In genomic region chr9:137423001-137423809, GRCh38 we compare ENCODE assay signal across 8 cellular contexts. TPM values are rescaled to one million over a fixed set of nuclear protein-coding genes. Genes with fewer than 3 reads are reported as not detected.
DNase-seq lines count a peak whose midpoint lies in the region; ATAC-seq, FAIRE-seq and TF ChIP-seq lines count a peak whose summit lies in the region.

TSS of gene EXD3 (minus strand) at chr9:137423162. CDS start at chr9:137395357, 27,805 bp downstream.
TSS of gene NOXA1 (plus strand) at chr9:137423393. CDS start at chr9:137423530, 137 bp downstream.

- no peak for FAIRE-seq in kidney (lab: Jason Lieb, UNC)

- intact Hi-C loops in kidney (cut with DNase I): no loop called here

- no peaks in the 10 kb centered on the region for H3K9me3 ChIP-seq in kidney (ENCODE audit: control insufficient read depth in 1 of 2, low read length in 2 of 2)

- TF ChIP-seq CTCF in kidney (IDR thresholded peaks at IDR 0.05; ENCODE audit: borderline replicate concordance, extremely low read depth, insufficient read depth): peak; percentile 64

- DNase-seq in AG08395 (ENCODE audit: low spot score): peak; percentile 97
- peak; percentile 94 for DNase-seq in NCI-H2227 (lab: John Stamatoyannopoulos, UW; ENCODE audit: unreplicated experiment)
- peak; percentile 92 to 97 (median 94) for DNase-seq in activated CD4-positive, CD25-positive, alpha-beta regulatory T cell (lab: John Stamatoyannopoulos, UW)
- DNase-seq in central memory CD4-positive, alpha-beta T cell: peak; percentile 87
- peak; percentile 98 for DNase-seq in kidney
- peak; percentile 93 to 97 (median 95) for DNase-seq in stimulated activated CD4-positive, alpha-beta T cell treated with anti-CD3 and anti-CD28 coated beads, Interleukin-12 subunit alpha, Interleukin-12 subunit beta, amount 100 ng/mL, for 48 hours (ENCODE audit: low read depth in 2 of 3, low spot score in 1 of 3)

- H3K9ac ChIP-seq in kidney (ENCODE audit: low read length in 2 of 2): peak within 1 kb of the TSS; percentile 44 to 55

- peak; percentile 71 for ATAC-seq in GM18873 (IDR thresholded peaks at IDR 0.05; ENCODE audit: low FRiP score, unreplicated experiment)
- peak; percentile 77 for ATAC-seq in HG03108 (IDR thresholded peaks at IDR 0.05; ENCODE audit: unreplicated experiment)

- H3K4me1 ChIP-seq in kidney (ENCODE audit: control insufficient read depth in 1 of 2, insufficient read depth in 1 of 2, low read depth in 1 of 2, low read length in 2 of 2): peaks cover 4 to 11% of the 10 kb centered on the region in 2 donors

- peak within 1 kb of the TSS; percentile 43 to 77 for H3K27ac ChIP-seq in kidney (ENCODE audit: low read depth in 2 of 2, low read length in 2 of 2)

- H3K4me3 ChIP-seq in kidney (ENCODE audit: low read length in 2 of 2): peak within 1 kb of the TSS; percentile 76 to 81

- H3K36me3 ChIP-seq in kidney (ENCODE audit: control insufficient read depth in 1 of 2, insufficient read depth in 2 of 2, low read length in 2 of 2): no peaks in the 10 kb centered on the region

RNA-seq across cellular contexts. Expression of gene EXD3, which starts in this region (rescaled TPM):
- total RNA-seq in kidney: 44.5 TPM
- 18.9 TPM for polyA plus RNA-seq in kidney (ENCODE audit: insufficient read depth, low read depth, low replicate concordance)

RNA-seq across cellular contexts. Expression of gene NOXA1, which starts in this region (rescaled TPM):
- total RNA-seq in kidney: 21.8 TPM
- 19.1 TPM for polyA plus RNA-seq in kidney (ENCODE audit: insufficient read depth, low read depth, low replicate concordance)

Comparison
In these comparisons a context has a peak if more than half of its experiments do, and no peak if none do; other contexts are left out.
1. Peak in every context shown above with its lines: DNase-seq, ATAC-seq, H3K4me3 ChIP-seq and H3K27ac ChIP-seq.